In genomic region chr16:29604641-29605549, GRCh38 we compare ENCODE assay signal across 8 cellular contexts. TPM values are rescaled to one million over a fixed set of nuclear protein-coding genes. Genes with fewer than 3 reads are reported as not detected.
DNase-seq lines count a peak whose midpoint lies in the region; ATAC-seq and TF ChIP-seq lines count a peak whose summit lies in the region.
"Not testable (repeated sequence)": the region's sequence is repeated elsewhere in the genome, so short reads cannot be mapped to it uniquely, and the experiment has no call there.

No MANE protein-coding gene starts in this region.

- TF ChIP-seq CTCF in CD8-positive, alpha-beta T cell (IDR thresholded peaks at IDR 0.05); RWPE2 (IDR thresholded peaks at IDR 0.05; ENCODE audit: poor library complexity, severe bottlenecking); colonic mucosa (IDR thresholded peaks at IDR 0.05); nephron progenitor cell (IDR thresholded peaks at IDR 0.05): not testable (repeated sequence)

- DNase-seq in CD8-positive, alpha-beta T cell: peak in 1 of 7 experiments; percentile 43
- peak; percentile 42 for DNase-seq in HS-27A (ENCODE audit: low read depth)
- not testable (repeated sequence) for DNase-seq in RWPE2 (ENCODE audit: low spot score); activated T-cell treated with anti-CD3 and anti-CD28 coated beads, Interleukin-2, amount 50 U/mL, for 72 hours; left ventricle myocardium superior; nephron progenitor cell
- peak; percentile 29 for DNase-seq in colonic mucosa
- peak; percentile 44 for DNase-seq in stromal cell of bone marrow (ENCODE audit: low read depth)

- CTCF ChIA-PET in CD8-positive, alpha-beta T cell (lab: Charles Lee): not testable (repeated sequence)

- H3K4me1 Mint-ChIP-seq in CD8-positive, alpha-beta T cell (ENCODE audit: low read depth): peaks cover 46% of the 10 kb centered on the region
- H3K4me1 Mint-ChIP-seq in activated T-cell treated with anti-CD3 and anti-CD28 coated beads, Interleukin-2, amount 50 U/mL, for 72 hours (ENCODE audit: low read depth): peaks cover 78% of the 10 kb centered on the region
- peaks cover 81% of the 10 kb centered on the region for H3K4me1 Mint-ChIP-seq in nephron progenitor cell

- not testable (repeated sequence) for H3K27me3 Mint-ChIP-seq in CD8-positive, alpha-beta T cell (ENCODE audit: low read depth); activated T-cell treated with anti-CD3 and anti-CD28 coated beads, Interleukin-2, amount 50 U/mL, for 72 hours (ENCODE audit: low read depth); nephron progenitor cell (ENCODE audit: low read depth, poor library complexity)

- H3K4me1 ChIP-seq in CD8-positive, alpha-beta T cell (ENCODE audit: insufficient read depth, low read length); colonic mucosa: not testable (repeated sequence)
- H3K4me1 ChIP-seq in RWPE2 (ENCODE audit: insufficient read depth, poor library complexity, severe bottlenecking): peaks cover 12% of the 10 kb centered on the region

- H3K27ac ChIP-seq in CD8-positive, alpha-beta T cell (ENCODE audit: low read depth, low read length); colonic mucosa: not testable (repeated sequence)
- H3K27ac ChIP-seq in RWPE2 (ENCODE audit: poor library complexity, severe bottlenecking): peak overlapping the region; percentile 2

- H3K36me3 ChIP-seq in CD8-positive, alpha-beta T cell (ENCODE audit: insufficient read depth, low read length); RWPE2 (ENCODE audit: low read depth); colonic mucosa: not testable (repeated sequence)

- not testable (repeated sequence) for H3K27me3 ChIP-seq in CD8-positive, alpha-beta T cell (ENCODE audit: insufficient read depth, low read length); RWPE2 (ENCODE audit: insufficient read depth, poor library complexity, severe bottlenecking); colonic mucosa

- H3K9ac ChIP-seq in colonic mucosa (ENCODE audit: low read depth in 2 of 2, low read length in 2 of 2): not testable (repeated sequence)

- not testable (repeated sequence) for H3K4me3 ChIP-seq in CD8-positive, alpha-beta T cell (ENCODE audit: low read depth, low read length); RWPE2 (ENCODE audit: severe bottlenecking); colonic mucosa

- not testable (repeated sequence) for ATAC-seq in CD8-positive, alpha-beta T cell; activated T-cell treated with anti-CD3 and anti-CD28 coated beads, Interleukin-2, amount 50 U/mL, for 72 hours (replicated peaks in 1 of 2)
- ATAC-seq in RWPE2 (ENCODE audit: low read depth) (peak; percentile 83), left ventricle myocardium superior (peak; percentile 21)

- intact Hi-C loops in CD8-positive, alpha-beta T cell (cut with DNase I, micrococcal nuclease); colonic mucosa (cut with DNase I); left ventricle myocardium superior (cut with micrococcal nuclease): not testable (repeated sequence)

- H3K36me3 Mint-ChIP-seq in CD8-positive, alpha-beta T cell: peaks cover 10% of the 10 kb centered on the region
- H3K36me3 Mint-ChIP-seq in activated T-cell treated with anti-CD3 and anti-CD28 coated beads, Interleukin-2, amount 50 U/mL, for 72 hours (ENCODE audit: insufficient read depth in 2 of 2): peaks cover 0 to 20% of the 10 kb centered on the region in 2 donors
- H3K36me3 Mint-ChIP-seq in nephron progenitor cell (ENCODE audit: low read depth): not testable (repeated sequence)

- H3K9me3 Mint-ChIP-seq in CD8-positive, alpha-beta T cell; activated T-cell treated with anti-CD3 and anti-CD28 coated beads, Interleukin-2, amount 50 U/mL, for 72 hours; nephron progenitor cell: not testable (repeated sequence)

- H3K27ac Mint-ChIP-seq in CD8-positive, alpha-beta T cell: peak overlapping the region; percentile 57
- peak overlapping the region; percentile 20 for H3K27ac Mint-ChIP-seq in activated T-cell treated with anti-CD3 and anti-CD28 coated beads, Interleukin-2, amount 50 U/mL, for 72 hours
- H3K27ac Mint-ChIP-seq in nephron progenitor cell: peak overlapping the region; percentile 93

- POLR2A ChIA-PET in CD8-positive, alpha-beta T cell (lab: Charles Lee): not testable (repeated sequence)

- H3K4me3 Mint-ChIP-seq in CD8-positive, alpha-beta T cell; nephron progenitor cell: not testable (repeated sequence)
- peak overlapping the region in 1 of 2 donors; percentile 20 for H3K4me3 Mint-ChIP-seq in activated T-cell treated with anti-CD3 and anti-CD28 coated beads, Interleukin-2, amount 50 U/mL, for 72 hours

- H3K9me3 ChIP-seq in CD8-positive, alpha-beta T cell (ENCODE audit: low read length); RWPE2 (ENCODE audit: severe bottlenecking); colonic mucosa: not testable (repeated sequence)

RNA-seq across cellular contexts. Expression of gene SPN, which starts 58.2 kb away (rescaled TPM):
- 10 to 100 TPM; 36.9 to 38.2 TPM for total RNA-seq in CD8-positive, alpha-beta T cell
- 10 to 100 TPM; 77.4 to 84.4 TPM for total RNA-seq in activated T-cell treated with anti-CD3 and anti-CD28 coated beads, Interleukin-2, amount 50 U/mL, for 72 hours
- total RNA-seq in colonic mucosa (1 to 10 TPM; 2.3 to 3.7 TPM), left ventricle myocardium superior (0.87 TPM)

Comparison
In these comparisons a context has a peak if more than half of its experiments do, and no peak if none do; other contexts are left out.
1. H3K27ac Mint-ChIP-seq: peak in every context shown above with its lines; median percentile 93 in nephron progenitor cell; 57 in CD8-positive, alpha-beta T cell; 20 in activated T-cell treated with anti-CD3 and anti-CD28 coated beads, Interleukin-2, amount 50 U/mL, for 72 hours.
2. RNA of gene SPN, which starts 58.2 kb away (total RNA-seq): 77.4 to 84.4 TPM in activated T-cell treated with anti-CD3 and anti-CD28 coated beads, Interleukin-2, amount 50 U/mL, for 72 hours and 36.9 to 38.2 TPM in CD8-positive, alpha-beta T cell; 2.3 to 3.7 TPM in colonic mucosa and 0.87 TPM in left ventricle myocardium superior (single experiment); every median in the first group is over 4 times any median in the second.